8 cellular contexts compared by ENCODE assay signal in the genomic region with DNA sequence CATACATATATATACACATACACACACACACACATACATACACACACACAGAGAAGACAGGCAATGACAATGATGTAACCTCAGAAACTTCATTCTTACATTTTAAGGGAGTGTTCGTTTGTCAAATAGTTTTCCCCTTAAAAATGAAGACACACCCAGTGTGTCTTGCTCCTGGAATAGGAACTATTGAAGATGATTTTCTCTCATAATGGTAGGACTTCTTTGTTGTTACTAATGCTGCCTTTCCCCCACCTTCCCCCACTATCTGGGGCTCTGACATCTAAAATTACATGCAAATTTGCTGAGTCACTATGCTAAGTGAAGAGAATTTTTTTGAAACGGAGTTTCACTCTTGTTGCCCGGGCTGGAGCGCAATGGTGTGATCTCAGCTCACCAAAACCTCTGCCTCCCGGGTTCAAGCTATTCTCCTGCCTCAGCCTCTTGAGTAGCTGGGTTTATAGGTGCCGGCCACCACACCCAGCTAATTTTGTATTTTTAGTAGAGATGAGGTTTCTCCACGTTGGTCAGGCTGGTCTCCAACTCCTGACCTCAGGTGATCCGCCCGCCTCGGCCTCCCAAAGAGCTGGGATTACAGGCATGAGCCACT. TPM values are rescaled to one million over a fixed set of nuclear protein-coding genes. Genes with fewer than 3 reads are reported as not detected.
DNase-seq lines count a peak whose midpoint lies in the region; FAIRE-seq and TF ChIP-seq lines count a peak whose summit lies in the region.
"Not testable (repeated sequence)": the region's sequence is repeated elsewhere in the genome, so short reads cannot be mapped to it uniquely, and the experiment has no call there.

No MANE protein-coding gene starts in this region.

- not testable (repeated sequence) for H3K36me3 ChIP-seq in bronchial epithelial cell (ENCODE audit: control insufficient read depth, insufficient read depth, low read length)
- H3K36me3 ChIP-seq in cardiac muscle cell = peaks cover 44% of the 10 kb centered on the region

- H3K4me1 ChIP-seq in cardiac muscle cell (ENCODE audit: low read depth) = not testable (repeated sequence)

- not testable (repeated sequence) for FAIRE-seq in GM12891 (lab: Jason Lieb, UNC); bronchial epithelial cell (lab: Jason Lieb, UNC)

- not testable (repeated sequence) for TF ChIP-seq CTCF in AG09309 (IDR thresholded peaks at IDR 0.05; ENCODE audit: control insufficient read depth, insufficient read depth, low read depth, low read length, missing control alignments); bronchial epithelial cell (IDR thresholded peaks at IDR 0.05; ENCODE audit: insufficient read depth, low read length, severe bottlenecking); cardiac muscle cell (IDR thresholded peaks at IDR 0.05; ENCODE audit: low read depth, low read length)

- not testable (repeated sequence) for TF ChIP-seq POLR2A in GM12891 (IDR thresholded peaks at IDR 0.05; ENCODE audit: low read depth, low read length)

- H3K27me3 ChIP-seq in bronchial epithelial cell (ENCODE audit: control insufficient read depth, insufficient read depth, low read length); cardiac muscle cell: not testable (repeated sequence)

- H3K27ac ChIP-seq in cardiac muscle cell = peak overlapping the region; percentile 48

- H3K9me3 ChIP-seq in cardiac muscle cell (ENCODE audit: low read depth) = not testable (repeated sequence)

- H3K4me3 ChIP-seq in AG09309 (ENCODE audit: control insufficient read depth, low read depth, low read length); bronchial epithelial cell (ENCODE audit: low read depth, low read length); cardiac muscle cell: not testable (repeated sequence)

- peak; percentile 48 for DNase-seq in AG09309 (ENCODE audit: low read depth)
- DNase-seq in GM12891 (ENCODE audit: insufficient read length, low spot score) = peak; percentile 27
- peak; percentile 1 for DNase-seq in HK-2 (ENCODE audit: unreplicated experiment)
- DNase-seq in NCI-H2171 treated with DMSO at 0.1 percent for 48 hours (lab: John Stamatoyannopoulos, UW) = peak; percentile 32
- DNase-seq in SW480 (ENCODE audit: low spot score) = peak; percentile 37
- peak; percentile 66 for DNase-seq in bronchial epithelial cell (ENCODE audit: low read depth)
- peak in 1 of 2 donors; percentile 78 for DNase-seq in cardiac muscle cell (ENCODE audit: low read depth in 1 of 2, low spot score in 1 of 2)
- DNase-seq in putamen (ENCODE audit: low spot score) = peak; percentile 68

TF ChIP-seq in GM12891, 5 proteins besides CTCF, POLR2A, EP300 and RAD21:
- TF ChIP-seq POU2F2 (IDR thresholded peaks at IDR 0.05; ENCODE audit: low read depth, low read length) = peak; percentile 86

RNA-seq across cellular contexts. Expression of a gene that starts 48.1 kb away (rescaled TPM):
- 7.6 TPM for polyA plus RNA-seq in GM12891 (2012; ENCODE audit: low read depth, missing spikeins)
- total RNA-seq in bronchial epithelial cell (10.5 and 14.6 TPM in 2 replicates), cardiac muscle cell (13.3 and 23.0 TPM in 2 replicates)
- 14.7 and 18.1 TPM in 2 replicates for polyA plus RNA-seq in cardiac muscle cell

RNA-seq across cellular contexts. Expression of a gene that starts 48.1 kb away (rescaled TPM):
- 12.4 TPM for polyA plus RNA-seq in GM12891 (2012; ENCODE audit: low read depth, missing spikeins)
- total RNA-seq in bronchial epithelial cell (3.9 and 10.4 TPM in 2 replicates), cardiac muscle cell (17.8 and 21.1 TPM in 2 replicates)
- polyA plus RNA-seq in cardiac muscle cell = 49.3 and 53.1 TPM in 2 replicates

RNA-seq across cellular contexts. Expression of a gene that starts 49.6 kb away (rescaled TPM):
- 13.5 TPM for polyA plus RNA-seq in GM12891 (2012; ENCODE audit: low read depth, missing spikeins)
- total RNA-seq in bronchial epithelial cell (7.2 and 10.5 TPM in 2 replicates), cardiac muscle cell (8.8 and 10.5 TPM in 2 replicates)
- 18.0 and 18.5 TPM in 2 replicates for polyA plus RNA-seq in cardiac muscle cell
